Comparison of ENCODE assay signal across 17 cellular contexts in the genomic region with DNA sequence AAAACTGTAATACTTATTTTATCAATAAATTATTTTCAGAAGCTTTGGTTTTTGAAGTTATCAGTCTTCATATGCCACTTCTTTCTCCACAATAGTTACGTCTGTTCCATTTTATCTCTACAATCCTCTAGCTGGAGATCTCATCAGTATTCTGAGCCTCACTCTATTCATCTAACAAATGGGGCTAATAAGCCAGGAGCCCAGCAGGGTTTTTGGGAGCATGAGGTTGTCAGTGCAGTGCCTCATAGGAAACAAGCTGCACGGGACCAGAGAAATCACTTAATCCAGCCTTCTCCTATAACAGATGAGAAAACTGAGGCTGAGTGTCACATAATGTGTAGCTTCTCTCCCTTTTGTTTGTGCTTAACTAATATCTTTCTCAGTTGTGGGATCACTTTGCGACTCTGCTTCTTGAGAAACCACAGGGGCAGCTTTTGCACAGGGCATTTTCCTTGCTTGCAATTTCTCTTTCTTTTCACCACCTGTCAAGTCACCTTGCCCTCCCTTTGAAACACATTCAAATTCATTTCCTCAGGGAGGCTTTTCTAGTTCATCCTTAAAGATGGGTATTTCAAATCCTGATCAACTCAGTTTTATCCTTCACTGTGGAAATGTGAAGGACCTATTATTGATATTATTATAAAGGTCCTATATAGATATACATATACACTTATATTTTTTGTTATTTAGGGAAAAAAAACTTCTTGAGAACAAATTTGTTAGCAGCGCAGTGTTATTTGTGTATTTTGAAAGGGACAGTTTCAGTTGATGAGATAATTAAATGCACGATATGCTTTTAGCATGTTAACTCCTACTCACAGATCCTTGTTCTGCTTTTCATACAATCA.
DNase-seq lines count a peak whose midpoint lies in the region; ATAC-seq and TF ChIP-seq lines count a peak whose summit lies in the region.
"Had no signal": no experiment of that assay in that cellular context is flagged by ENCODE, and none has a peak within 500 bp of the region (broad histone marks: within the 10 kb centered on the region; RNA-seq: fewer than 3 reads in every experiment).

No MANE protein-coding gene starts in this region.

- peaks cover 20% of the 10 kb centered on the region for H3K9me3 Mint-ChIP-seq in WTC11

- CTCF ChIA-PET in WTC11 (lab: Charles Lee), result interaction anchor here (0.7 to 0.9 kb wide), 2 partner anchors 264 to 380 kb away, joined by 3 read pairs; no protein-coding TSS in a partner anchor

- peaks cover 52% of the 10 kb centered on the region for H3K4me1 Mint-ChIP-seq in WTC11

- DNase-seq in GM06990 (ENCODE audit: extremely low read depth, insufficient read length) (peak; percentile 52), WTC11 (ENCODE audit: low spot score) (no peak), NCI-H1105 treated with DMSO at 0.1 percent for 48 hours (lab: John Stamatoyannopoulos, UW) (no peak), NCI-H774 (lab: John Stamatoyannopoulos, UW) (no peak)
- DNase-seq: ACHN; colonic mucosa; mammary epithelial cell; natural killer cell; NCI-H2081; psoas muscle; spleen; stimulated activated naive CD8-positive, alpha-beta T cell treated with anti-CD3 and anti-CD28 coated beads, Interleukin-15, Interleukin-2, amounts not matched to agents 100 U/mL and 50 U/mL, for 24 hours; upper lobe of right lung had no signal

- POLR2A ChIA-PET in WTC11 (lab: Charles Lee), result interaction anchor here (0.7 kb wide), 1 partner anchor 1454 kb away, joined by 3 read pairs; no protein-coding TSS in a partner anchor

- no peak overlapping the region; the same call in 1 of the 2 replicates for H3K4me3 ChIP-seq in GM06990 (replicated peaks; ENCODE audit: low read depth, low read length)
- H3K4me3 ChIP-seq: colonic mucosa, psoas muscle, spleen, upper lobe of right lung had no signal

- 0 out of 2 replicates have a peak overlapping the region, but pooled peaks have one; percentile 42 for H3K27ac Mint-ChIP-seq in WTC11

- peaks cover 27% of the 10 kb centered on the region for H3K36me3 Mint-ChIP-seq in WTC11

- H3K27me3 Mint-ChIP-seq in WTC11 (ENCODE audit: low read depth), result peaks cover 5% of the 10 kb centered on the region; the same call in 1 of the 2 replicates

- TF ChIP-seq CTCF in GM06990 (IDR thresholded peaks at IDR 0.05; ENCODE audit: insufficient read depth, low read length, poor library complexity, severe bottlenecking) (no peak), WTC11 (IDR thresholded peaks at IDR 0.05) (no peak)

- ATAC-seq in GM19351 (IDR thresholded peaks at IDR 0.05; ENCODE audit: unreplicated experiment) (peak; percentile 69), HG03095 (IDR thresholded peaks at IDR 0.05; ENCODE audit: unreplicated experiment) (peak; percentile 50), WTC11 (no peak; the same call in 1 of the 2 replicates), GM19452 (IDR thresholded peaks at IDR 0.05; ENCODE audit: unreplicated experiment) (no peak), HG03159 (IDR thresholded peaks at IDR 0.05; ENCODE audit: unreplicated experiment) (no peak)
- ATAC-seq: psoas muscle; stimulated activated naive CD8-positive, alpha-beta T cell treated with anti-CD3 and anti-CD28 coated beads, Interleukin-15, Interleukin-2, amounts not matched to agents 100 U/mL and 50 U/mL, for 24 hours; upper lobe of right lung had no signal

- peak overlapping the region; percentile 12; the same call in 1 of the 2 replicates for H3K4me3 Mint-ChIP-seq in WTC11
- H3K4me3 Mint-ChIP-seq: natural killer cell had no signal

- H3K27me3 ChIP-seq in GM06990 (replicated peaks; ENCODE audit: control insufficient read depth, insufficient read depth, low read length), result no peaks in the 10 kb centered on the region
- H3K27me3 ChIP-seq: colonic mucosa, spleen, upper lobe of right lung had no signal

- H3K36me3 ChIP-seq in GM06990 (ENCODE audit: control insufficient read depth, insufficient read depth, low read length), result no peaks in the 10 kb centered on the region
- H3K36me3 ChIP-seq: colonic mucosa, upper lobe of right lung had no signal

TF ChIP-seq in WTC11, 78 proteins besides CTCF, POLR2A, EP300 and RAD21:
- TF ChIP-seq MYBL2 (CRISPR knock-in tag; IDR thresholded peaks at IDR 0.05), result no peak
- no peak for TF ChIP-seq ESRRA (CRISPR knock-in tag; IDR thresholded peaks at IDR 0.05; ENCODE audit: borderline replicate concordance)
- no peak for TF ChIP-seq FOXP1 (CRISPR knock-in tag; IDR thresholded peaks at IDR 0.05; ENCODE audit: borderline replicate concordance)
- TF ChIP-seq CREM (CRISPR knock-in tag; IDR thresholded peaks at IDR 0.05), result no peak
- no peak for TF ChIP-seq FOXK1 (CRISPR knock-in tag; IDR thresholded peaks at IDR 0.05)
- TF ChIP-seq GTF2I (CRISPR knock-in tag; conservative IDR thresholded peaks at IDR 0.05), result peak; percentile 54; the same call in 1 of the 2 replicates
- TF ChIP-seq ZNF396 (CRISPR knock-in tag; IDR thresholded peaks at IDR 0.05; ENCODE audit: borderline replicate concordance), result no peak
TF ChIP-seq in WTC11: peak in this region for 1.

Comparison
In these comparisons a context has a peak if more than half of its experiments do, and no peak if none do; other contexts are left out.
1. ATAC-seq: peak in GM19351 (single experiment) and HG03095 (single experiment); none in WTC11 (single experiment), GM19452 (single experiment) and HG03159 (single experiment).